In genomic region chr10:119120413-119120867, GRCh38 we compare ENCODE assay signal across 1 cellular context.
TF ChIP-seq lines count a peak whose summit lies in the region.

No MANE protein-coding gene starts in this region.

TF ChIP-seq in K562, 482 proteins besides CTCF, POLR2A, EP300 and RAD21:
- no peak for TF ChIP-seq MTA2 (IDR thresholded peaks at IDR 0.05; ENCODE audit: low read depth)
- 0 out of 2 replicates have a peak, but pooled peaks have one; percentile 14 for TF ChIP-seq ATF3 (IDR thresholded peaks at IDR 0.05)
- no peak for TF ChIP-seq ATF3 (CRISPR knock-in tag; conservative IDR thresholded peaks at IDR 0.05)
- TF ChIP-seq ZNF699 (CRISPR knock-in tag; IDR thresholded peaks at IDR 0.05; ENCODE audit: insufficient replicate concordance), result no peak
- TF ChIP-seq EP400 (IDR thresholded peaks at IDR 0.05), result no peak; the same call in 1 of the 2 replicates
- TF ChIP-seq E4F1 (CRISPR knock-in tag; IDR thresholded peaks at IDR 0.05; ENCODE audit: borderline replicate concordance), result no peak
- peak in 1 of 3 experiments; percentile 51 for TF ChIP-seq YY1 (IDR thresholded peaks at IDR 0.05; ENCODE audit: borderline replicate concordance in 1 of 3, control insufficient read depth in 1 of 3, extremely low read depth in 1 of 3, insufficient read depth in 3 of 3, insufficient read length in 1 of 3, insufficient replicate concordance in 2 of 3, low read depth in 1 of 3, low read length in 2 of 3)
- TF ChIP-seq, protein P1, sequence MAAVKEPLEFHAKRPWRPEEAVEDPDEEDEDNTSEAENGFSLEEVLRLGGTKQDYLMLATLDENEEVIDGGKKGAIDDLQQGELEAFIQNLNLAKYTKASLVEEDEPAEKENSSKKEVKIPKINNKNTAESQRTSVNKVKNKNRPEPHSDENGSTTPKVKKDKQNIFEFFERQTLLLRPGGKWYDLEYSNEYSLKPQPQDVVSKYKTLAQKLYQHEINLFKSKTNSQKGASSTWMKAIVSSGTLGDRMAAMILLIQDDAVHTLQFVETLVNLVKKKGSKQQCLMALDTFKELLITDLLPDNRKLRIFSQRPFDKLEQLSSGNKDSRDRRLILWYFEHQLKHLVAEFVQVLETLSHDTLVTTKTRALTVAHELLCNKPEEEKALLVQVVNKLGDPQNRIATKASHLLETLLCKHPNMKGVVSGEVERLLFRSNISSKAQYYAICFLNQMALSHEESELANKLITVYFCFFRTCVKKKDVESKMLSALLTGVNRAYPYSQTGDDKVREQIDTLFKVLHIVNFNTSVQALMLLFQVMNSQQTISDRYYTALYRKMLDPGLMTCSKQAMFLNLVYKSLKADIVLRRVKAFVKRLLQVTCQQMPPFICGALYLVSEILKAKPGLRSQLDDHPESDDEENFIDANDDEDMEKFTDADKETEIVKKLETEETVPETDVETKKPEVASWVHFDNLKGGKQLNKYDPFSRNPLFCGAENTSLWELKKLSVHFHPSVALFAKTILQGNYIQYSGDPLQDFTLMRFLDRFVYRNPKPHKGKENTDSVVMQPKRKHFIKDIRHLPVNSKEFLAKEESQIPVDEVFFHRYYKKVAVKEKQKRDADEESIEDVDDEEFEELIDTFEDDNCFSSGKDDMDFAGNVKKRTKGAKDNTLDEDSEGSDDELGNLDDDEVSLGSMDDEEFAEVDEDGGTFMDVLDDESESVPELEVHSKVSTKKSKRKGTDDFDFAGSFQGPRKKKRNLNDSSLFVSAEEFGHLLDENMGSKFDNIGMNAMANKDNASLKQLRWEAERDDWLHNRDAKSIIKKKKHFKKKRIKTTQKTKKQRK (IDR thresholded peaks at IDR 0.05; ENCODE audit: borderline replicate concordance, low read depth, low read length), result no peak
- no peak for TF ChIP-seq CREBBP (IDR thresholded peaks at IDR 0.05; ENCODE audit: low read depth, low read length)
- no peak for TF ChIP-seq SETDB1 (IDR thresholded peaks at IDR 0.05; ENCODE audit: low read length)
- TF ChIP-seq IFI16 (CRISPR knock-in tag; IDR thresholded peaks at IDR 0.05), result no peak
- TF ChIP-seq MAFF (IDR thresholded peaks at IDR 0.05; ENCODE audit: low read length), result peak; percentile 27; the same call in 1 of the 2 replicates
- no peak for TF ChIP-seq CSDE1 (IDR thresholded peaks at IDR 0.05)
- peak; percentile 75 for TF ChIP-seq ZNF316 (IDR thresholded peaks at IDR 0.05)
- no peak for TF ChIP-seq KLF1 (tag; IDR thresholded peaks at IDR 0.05)
- no peak for TF ChIP-seq HMG20A (CRISPR knock-in tag; conservative IDR thresholded peaks at IDR 0.05)
- TF ChIP-seq NBN (IDR thresholded peaks at IDR 0.05; ENCODE audit: low read depth), result no peak
- peak; percentile 82 for TF ChIP-seq ZNF592 (IDR thresholded peaks at IDR 0.05)
- TF ChIP-seq POU5F1 (IDR thresholded peaks at IDR 0.05; ENCODE audit: borderline replicate concordance, low read depth, low read length, partially characterized antibody), result no peak
- no peak for TF ChIP-seq ELF2 (CRISPR knock-in tag; IDR thresholded peaks at IDR 0.05)
- TF ChIP-seq IRF2 (CRISPR knock-in tag; IDR thresholded peaks at IDR 0.05), result no peak
- TF ChIP-seq MEIS2 (IDR thresholded peaks at IDR 0.05; ENCODE audit: partially characterized antibody), result no peak
- TF ChIP-seq KLF10 (CRISPR knock-in tag; IDR thresholded peaks at IDR 0.05), result no peak
- peak; percentile 45; the same call in 1 of the 2 replicates for TF ChIP-seq MAFK (IDR thresholded peaks at IDR 0.05; ENCODE audit: low read length)
- no peak for TF ChIP-seq MXI1 (IDR thresholded peaks at IDR 0.05; ENCODE audit: low read depth, low read length)
- no peak for TF ChIP-seq ZNF561 (CRISPR knock-in tag; conservative IDR thresholded peaks at IDR 0.05)
- peak; percentile 29; the same call in 1 of the 2 replicates for TF ChIP-seq BACH1 (tag; IDR thresholded peaks at IDR 0.05)
- TF ChIP-seq, protein P2, sequence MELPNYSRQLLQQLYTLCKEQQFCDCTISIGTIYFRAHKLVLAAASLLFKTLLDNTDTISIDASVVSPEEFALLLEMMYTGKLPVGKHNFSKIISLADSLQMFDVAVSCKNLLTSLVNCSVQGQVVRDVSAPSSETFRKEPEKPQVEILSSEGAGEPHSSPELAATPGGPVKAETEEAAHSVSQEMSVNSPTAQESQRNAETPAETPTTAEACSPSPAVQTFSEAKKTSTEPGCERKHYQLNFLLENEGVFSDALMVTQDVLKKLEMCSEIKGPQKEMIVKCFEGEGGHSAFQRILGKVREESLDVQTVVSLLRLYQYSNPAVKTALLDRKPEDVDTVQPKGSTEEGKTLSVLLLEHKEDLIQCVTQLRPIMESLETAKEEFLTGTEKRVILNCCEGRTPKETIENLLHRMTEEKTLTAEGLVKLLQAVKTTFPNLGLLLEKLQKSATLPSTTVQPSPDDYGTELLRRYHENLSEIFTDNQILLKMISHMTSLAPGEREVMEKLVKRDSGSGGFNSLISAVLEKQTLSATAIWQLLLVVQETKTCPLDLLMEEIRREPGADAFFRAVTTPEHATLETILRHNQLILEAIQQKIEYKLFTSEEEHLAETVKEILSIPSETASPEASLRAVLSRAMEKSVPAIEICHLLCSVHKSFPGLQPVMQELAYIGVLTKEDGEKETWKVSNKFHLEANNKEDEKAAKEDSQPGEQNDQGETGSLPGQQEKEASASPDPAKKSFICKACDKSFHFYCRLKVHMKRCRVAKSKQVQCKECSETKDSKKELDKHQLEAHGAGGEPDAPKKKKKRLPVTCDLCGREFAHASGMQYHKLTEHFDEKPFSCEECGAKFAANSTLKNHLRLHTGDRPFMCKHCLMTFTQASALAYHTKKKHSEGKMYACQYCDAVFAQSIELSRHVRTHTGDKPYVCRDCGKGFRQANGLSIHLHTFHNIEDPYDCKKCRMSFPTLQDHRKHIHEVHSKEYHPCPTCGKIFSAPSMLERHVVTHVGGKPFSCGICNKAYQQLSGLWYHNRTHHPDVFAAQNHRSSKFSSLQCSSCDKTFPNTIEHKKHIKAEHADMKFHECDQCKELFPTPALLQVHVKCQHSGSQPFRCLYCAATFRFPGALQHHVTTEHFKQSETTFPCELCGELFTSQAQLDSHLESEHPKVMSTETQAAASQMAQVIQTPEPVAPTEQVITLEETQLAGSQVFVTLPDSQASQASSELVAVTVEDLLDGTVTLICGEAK (IDR thresholded peaks at IDR 0.05), result peak; percentile 88
- TF ChIP-seq, protein P2 (CRISPR knock-in tag; IDR thresholded peaks at IDR 0.05), result peak; percentile 79
- peak; percentile 62 for TF ChIP-seq C11orf30 (IDR thresholded peaks at IDR 0.05; ENCODE audit: low read depth)
- TF ChIP-seq FOSL1 (tag; conservative IDR thresholded peaks at IDR 0.05), result peak; percentile 56
- TF ChIP-seq ZBED1 (IDR thresholded peaks at IDR 0.05), result no peak
- TF ChIP-seq MIER1 (IDR thresholded peaks at IDR 0.05; ENCODE audit: low read depth), result no peak
- 0 out of 2 replicates have a peak, but pooled peaks have one; percentile 35 for TF ChIP-seq MEF2D (tag; conservative IDR thresholded peaks at IDR 0.05; ENCODE audit: low read depth)
- peak; percentile 55 for TF ChIP-seq MAFG (tag; conservative IDR thresholded peaks at IDR 0.05)
- no peak for TF ChIP-seq ZNF239 (CRISPR knock-in tag; IDR thresholded peaks at IDR 0.05)
- peak; percentile 90 for TF ChIP-seq NFE2 (IDR thresholded peaks at IDR 0.05; ENCODE audit: low read depth)
- no peak for TF ChIP-seq CTBP1 (IDR thresholded peaks at IDR 0.05; ENCODE audit: borderline replicate concordance)
TF ChIP-seq in K562: peak in this region for 13.
